ENCODE assay signal across 8 cellular contexts in the genomic region with DNA sequence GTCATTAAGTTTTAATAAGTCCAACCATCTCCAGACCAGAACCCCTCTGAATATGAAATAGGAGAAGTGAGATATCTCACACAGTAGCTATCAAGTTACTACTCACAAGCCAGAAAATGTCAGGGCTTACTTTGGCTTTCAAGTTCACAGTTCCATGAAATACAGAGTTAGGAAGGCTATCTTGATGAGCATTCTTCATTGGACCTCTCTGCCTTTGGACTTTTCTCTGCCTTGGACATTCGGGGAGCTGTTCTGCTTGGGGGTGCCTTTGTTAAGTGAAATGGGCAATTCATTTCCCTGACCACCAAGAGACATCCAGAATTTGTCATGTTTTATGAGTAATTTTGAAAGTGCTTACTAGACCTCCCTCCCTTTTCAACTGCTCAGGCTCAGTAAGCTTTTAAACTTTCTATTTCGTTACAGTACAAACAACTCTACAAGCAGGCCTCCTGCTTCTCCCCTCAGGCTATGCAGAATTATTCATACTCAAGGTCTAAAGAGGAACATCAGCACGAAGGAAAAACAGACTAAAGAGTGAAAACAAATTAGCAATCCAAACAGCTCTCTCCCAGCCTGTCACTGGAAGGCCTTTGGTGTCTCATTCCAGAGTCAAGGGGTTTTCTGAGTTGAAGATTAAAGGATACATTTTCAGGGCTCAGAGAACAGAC.
DNase-seq lines count a peak whose midpoint lies in the region; ATAC-seq and TF ChIP-seq lines count a peak whose summit lies in the region.

No MANE protein-coding gene starts in this region.

- DNase-seq in AG04450 (ENCODE audit: low read depth, low spot score) (no peak), GM19240 (ENCODE audit: insufficient read length, low spot score) (peak; percentile 35), amniotic stem cell (lab: John Stamatoyannopoulos, UW) (peak; percentile 77), osteocyte (ENCODE audit: extremely low spot score, unreplicated experiment) (no peak), COLO829 (ENCODE audit: low spot score) (no peak), ovary (no peak), thyroid gland (no peak)

- 12 to 23% (median 15%) methylated on average over 3 of the region's 3 CpGs for WGBS in ovary, 3 donors
- 30 to 32% methylated on average over 3 of the region's 3 CpGs for WGBS in thyroid gland, 2 donors

- H3K4me1 ChIP-seq in ovary (ENCODE audit: insufficient read depth): peaks cover 2% of the 10 kb centered on the region
- H3K4me1 ChIP-seq in thyroid gland: peaks cover 0 to 8% of the 10 kb centered on the region in 2 donors

- ATAC-seq in HG03103 (IDR thresholded peaks at IDR 0.05; ENCODE audit: low read depth, unreplicated experiment): peak; percentile 69

- no peaks in the 10 kb centered on the region for H3K27me3 Mint-ChIP-seq in osteocyte (ENCODE audit: unreplicated experiment)

- no peak for TF ChIP-seq CTCF in AG04450 (IDR thresholded peaks at IDR 0.05; ENCODE audit: low read depth, low read length)
- no peak for TF ChIP-seq CTCF in osteocyte (IDR thresholded peaks at IDR 0.05)
- TF ChIP-seq CTCF in ovary (IDR thresholded peaks at IDR 0.05): no peak
- TF ChIP-seq CTCF in thyroid gland (IDR thresholded peaks at IDR 0.05): no peak

- H3K27ac ChIP-seq in AG04450 (ENCODE audit: low read depth, low read length) (peak overlapping the region; percentile 40), ovary (peak overlapping the region in 1 of 2 donors; percentile 14), thyroid gland (no peak overlapping the region)

- H3K4me3 Mint-ChIP-seq in osteocyte (ENCODE audit: unreplicated experiment): peak overlapping the region; percentile 31

- CTCF ChIA-PET in AG04450 (lab: Charles Lee): interaction anchor here (0.7 to 2.3 kb wide), 9 partner anchors 13 to 648 kb away, joined by 3 to 7 read pairs (median 3); no protein-coding TSS in a partner anchor

- no peaks in the 10 kb centered on the region for H3K27me3 ChIP-seq in AG04450 (ENCODE audit: control insufficient read depth, insufficient read depth, low read length)
- no peaks in the 10 kb centered on the region for H3K27me3 ChIP-seq in ovary
- no peaks in the 10 kb centered on the region for H3K27me3 ChIP-seq in thyroid gland

- H3K4me3 ChIP-seq in AG04450 (ENCODE audit: low read depth, low read length) (no peak overlapping the region), ovary (no peak overlapping the region), thyroid gland (replicated peaks in 1 of 3) (no peak overlapping the region)

- POLR2A ChIA-PET in AG04450 (lab: Yijun Ruan, JAX): interaction anchor here (1.5 kb wide), 1 partner anchor 134 kb away, joined by 6 read pairs; no protein-coding TSS in a partner anchor

- peak overlapping the region; percentile 96 for H3K27ac Mint-ChIP-seq in osteocyte (ENCODE audit: unreplicated experiment)

- TF ChIP-seq POLR2A in ovary (IDR thresholded peaks at IDR 0.05) (no peak), thyroid gland (IDR thresholded peaks at IDR 0.05) (no peak)

- no peaks in the 10 kb centered on the region for H3K9me3 ChIP-seq in AG04450 (ENCODE audit: control insufficient read depth, insufficient read depth, low read length)
- H3K9me3 ChIP-seq in ovary: no peaks in the 10 kb centered on the region
- H3K9me3 ChIP-seq in thyroid gland: no peaks in the 10 kb centered on the region

- intact Hi-C loops in ovary (cut with DNase I) (loop anchor here in 2 of 4 donors (5.0 kb wide), 2 partner anchors 461 to 466 kb away; no protein-coding TSS in a partner anchor), thyroid gland (cut with DNase I) (loop anchor here (5.0 kb wide), 1 partner anchor 466 kb away; no protein-coding TSS in a partner anchor)

- H3K36me3 Mint-ChIP-seq in osteocyte (ENCODE audit: unreplicated experiment): no peaks in the 10 kb centered on the region

- H3K36me3 ChIP-seq in ovary (no peaks in the 10 kb centered on the region), thyroid gland (no peaks in the 10 kb centered on the region)

- peaks cover 3% of the 10 kb centered on the region for H3K9me3 Mint-ChIP-seq in osteocyte (ENCODE audit: unreplicated experiment)

- TF ChIP-seq EP300 in ovary (IDR thresholded peaks at IDR 0.05): no peak

- H3K4me1 Mint-ChIP-seq in osteocyte (ENCODE audit: unreplicated experiment): peaks cover 70% of the 10 kb centered on the region

Comparison
In these comparisons a context has a peak if more than half of its experiments do, and no peak if none do; other contexts are left out.
1. DNase-seq: peak in GM19240 (single experiment) and amniotic stem cell (single experiment); none in AG04450 (single experiment), osteocyte (single experiment), COLO829 (single experiment), ovary (0 of 5) and thyroid gland (0 of 2).